ENCODE assay signal across 9 cellular contexts in the genomic region with DNA sequence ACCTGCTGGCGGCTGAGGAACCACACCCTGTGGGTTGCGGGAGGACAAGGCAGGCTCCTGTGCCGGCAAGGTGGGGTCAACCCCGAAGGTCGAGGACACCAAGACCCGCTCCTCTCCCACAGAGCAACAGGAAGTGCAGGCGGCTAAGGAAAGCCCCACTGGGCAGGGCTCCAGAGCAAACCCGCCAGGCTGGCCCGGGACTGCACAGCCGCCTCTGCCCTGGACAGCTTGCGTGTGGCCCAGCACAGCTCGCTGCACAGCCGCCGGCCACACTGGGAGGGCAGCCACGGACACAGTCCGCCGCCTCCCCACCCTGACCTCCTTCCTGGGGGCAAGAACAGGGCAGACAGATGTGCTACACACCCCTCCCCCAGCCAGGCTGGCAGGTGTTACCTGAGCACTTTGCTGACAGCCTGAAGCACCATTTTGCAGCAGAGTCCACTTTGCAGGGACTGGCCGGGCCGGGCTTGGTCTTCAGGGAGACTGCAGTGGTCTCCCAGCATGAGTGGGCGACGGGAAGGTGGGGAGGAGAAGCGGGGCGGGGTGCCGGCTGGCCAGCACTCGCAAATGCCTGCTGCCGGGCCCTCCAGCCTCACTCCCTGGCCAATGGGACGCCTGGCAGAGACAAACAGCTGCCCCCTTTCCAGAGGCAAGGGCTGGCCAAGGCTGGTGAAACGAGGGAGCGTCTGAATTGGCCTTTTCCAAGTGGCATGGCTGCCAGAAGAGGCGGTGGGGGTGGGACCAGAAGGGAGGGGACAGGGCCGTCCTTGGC. TPM values are rescaled to one million over a fixed set of nuclear protein-coding genes. Genes with fewer than 3 reads are reported as not detected.
DNase-seq lines count a peak whose midpoint lies in the region; ATAC-seq, FAIRE-seq and TF ChIP-seq lines count a peak whose summit lies in the region.
"Had no signal": no experiment of that assay in that cellular context is flagged by ENCODE, and none has a peak within 500 bp of the region (broad histone marks: within the 10 kb centered on the region; RNA-seq: fewer than 3 reads in every experiment).

A gene with protein sequence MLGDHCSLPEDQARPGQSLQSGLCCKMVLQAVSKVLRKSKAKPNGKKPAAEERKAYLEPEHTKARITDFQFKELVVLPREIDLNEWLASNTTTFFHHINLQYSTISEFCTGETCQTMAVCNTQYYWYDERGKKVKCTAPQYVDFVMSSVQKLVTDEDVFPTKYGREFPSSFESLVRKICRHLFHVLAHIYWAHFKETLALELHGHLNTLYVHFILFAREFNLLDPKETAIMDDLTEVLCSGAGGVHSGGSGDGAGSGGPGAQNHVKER (minus strand): TSS at position 726 of the 772 bp plus-strand sequence. CDS start 223 bp downstream, at position 503.

- H3K36me3 ChIP-seq in lung (ENCODE audit: control insufficient read depth in 2 of 2, insufficient read depth in 2 of 2, low read length in 2 of 2) (peaks cover 0 to 12% of the 10 kb centered on the region in 2 donors), transverse colon (no peaks in the 10 kb centered on the region), Karpas-422 (ENCODE audit: insufficient read depth, low read length) (no peaks in the 10 kb centered on the region)

- H3K27me3 Mint-ChIP-seq in activated CD4-positive, alpha-beta T cell treated with anti-CD3 and anti-CD28 coated beads, Interleukin-2, amount 10 ng/mL, durations not matched to agents 24 days and 14 days, result no peaks in the 10 kb centered on the region
- H3K27me3 Mint-ChIP-seq in central memory CD8-positive, alpha-beta T cell, result no peaks in the 10 kb centered on the region

- no peak for FAIRE-seq in GM19239 (lab: Jason Lieb, UNC)

- H3K9me3 ChIP-seq in lung (ENCODE audit: control insufficient read depth in 2 of 2, insufficient read depth in 1 of 2, low read length in 1 of 2) (no peaks in the 10 kb centered on the region), transverse colon (no peaks in the 10 kb centered on the region), Karpas-422 (ENCODE audit: low read length) (no peaks in the 10 kb centered on the region)

- DNase-seq in activated CD4-positive, alpha-beta T cell treated with anti-CD3 and anti-CD28 coated beads, Interleukin-2, amount 10 ng/mL, durations not matched to agents 24 days and 14 days, result no peak
- no peak for DNase-seq in activated CD4-positive, alpha-beta T cell treated with anti-CD3 and anti-CD28 coated beads for 1 hour
- DNase-seq in central memory CD8-positive, alpha-beta T cell (ENCODE audit: low spot score in 2 of 2), result no peak
- no peak for DNase-seq in lung (ENCODE audit: low spot score)
- peak; percentile 70 for DNase-seq in transverse colon
- DNase-seq in NCI-H2081 treated with DMSO at 0.1 percent for 48 hours (lab: John Stamatoyannopoulos, UW), result no peak
- DNase-seq in GM19239 (ENCODE audit: insufficient read length, low spot score), result no peak
- DNase-seq in Karpas-422, result no peak

- TF ChIP-seq CTCF in lung (IDR thresholded peaks at IDR 0.05; ENCODE audit: control extremely low read depth, extremely low read depth), result no peak
- peak in 2 of 5 experiments; percentile 27 to 42 for TF ChIP-seq CTCF in transverse colon (IDR thresholded peaks at IDR 0.05)

- peaks cover 4% of the 10 kb centered on the region; the same call in 1 of the 2 replicates for H3K79me2 ChIP-seq in Karpas-422 (ENCODE audit: low read length)

- in situ Hi-C loops in transverse colon (cut with MboI; ENCODE audit: low pct_ligation_motif_present in 1 of 4, low pct_unique_long_range_greater_than_20kb in 1 of 4, low sequenced_read_pairs in 3 of 4), result no loop called here

- H3K27ac ChIP-seq in lung (ENCODE audit: low read depth in 1 of 2, low read length in 1 of 2) (peak within 1 kb of the TSS in 1 of 2 donors; percentile 72), transverse colon (peak within 1 kb of the TSS; percentile 81 to 92 (median 84)), Karpas-422 (ENCODE audit: low read length) (no peak within 1 kb of the TSS)
- H3K27ac ChIP-seq: SK-N-MC had no signal

- H3K4me1 Mint-ChIP-seq in activated CD4-positive, alpha-beta T cell treated with anti-CD3 and anti-CD28 coated beads, Interleukin-2, amount 10 ng/mL, durations not matched to agents 24 days and 14 days, result peaks cover 2% of the 10 kb centered on the region
- H3K4me1 Mint-ChIP-seq in central memory CD8-positive, alpha-beta T cell, result peaks cover 39% of the 10 kb centered on the region

- no peak within 1 kb of the TSS for H3K27ac Mint-ChIP-seq in activated CD4-positive, alpha-beta T cell treated with anti-CD3 and anti-CD28 coated beads, Interleukin-2, amount 10 ng/mL, durations not matched to agents 24 days and 14 days
- H3K27ac Mint-ChIP-seq in central memory CD8-positive, alpha-beta T cell (ENCODE audit: low read depth), result peak within 1 kb of the TSS; percentile 66

- no peak within 1 kb of the TSS for H2AFZ ChIP-seq in Karpas-422 (ENCODE audit: low read length)

- no peak for TF ChIP-seq POLR2A in transverse colon (IDR thresholded peaks at IDR 0.05)

- ATAC-seq in central memory CD8-positive, alpha-beta T cell (replicated peaks; ENCODE audit: extremely low read depth, poor library complexity, severe bottlenecking), result no peak
- ATAC-seq in lung (ENCODE audit: insufficient read depth, low FRiP score), result peak; percentile 42

- no peaks in the 10 kb centered on the region for H3K36me3 Mint-ChIP-seq in activated CD4-positive, alpha-beta T cell treated with anti-CD3 and anti-CD28 coated beads, Interleukin-2, amount 10 ng/mL, durations not matched to agents 24 days and 14 days (ENCODE audit: low read depth)
- H3K36me3 Mint-ChIP-seq in central memory CD8-positive, alpha-beta T cell (ENCODE audit: insufficient read depth), result peaks cover 9% of the 10 kb centered on the region

- TF ChIP-seq EP300 in transverse colon (IDR thresholded peaks at IDR 0.05; ENCODE audit: low read depth), result no peak

- H3K4me3 Mint-ChIP-seq in activated CD4-positive, alpha-beta T cell treated with anti-CD3 and anti-CD28 coated beads, Interleukin-2, amount 10 ng/mL, durations not matched to agents 24 days and 14 days, result no peak within 1 kb of the TSS
- peak within 1 kb of the TSS; percentile 13 for H3K4me3 Mint-ChIP-seq in central memory CD8-positive, alpha-beta T cell

- no peaks in the 10 kb centered on the region for H3K9me2 ChIP-seq in Karpas-422 (replicated peaks; ENCODE audit: insufficient read depth, low read length)

- no peaks in the 10 kb centered on the region for H3K9me3 Mint-ChIP-seq in activated CD4-positive, alpha-beta T cell treated with anti-CD3 and anti-CD28 coated beads, Interleukin-2, amount 10 ng/mL, durations not matched to agents 24 days and 14 days
- H3K9me3 Mint-ChIP-seq in central memory CD8-positive, alpha-beta T cell, result no peaks in the 10 kb centered on the region

- no peak within 1 kb of the TSS for H3K4me2 ChIP-seq in Karpas-422 (ENCODE audit: low read depth, low read length, poor library complexity, severe bottlenecking)

- no peak within 1 kb of the TSS for H3K9ac ChIP-seq in Karpas-422 (ENCODE audit: low read length)

- WGBS in lung, 2 donors, result 36 to 58% methylated on average over 30 to 31 of the region's 31 CpGs
- 12% methylated on average over 17 of the region's 31 CpGs; no CpG with 5 or more reads in 1 of the 2 donors for WGBS in transverse colon (ENCODE audit: low coverage in 1 of 2), 2 donors

- H3K27me3 ChIP-seq in lung (ENCODE audit: control insufficient read depth, insufficient read depth) (no peaks in the 10 kb centered on the region), transverse colon (no peaks in the 10 kb centered on the region), Karpas-422 (ENCODE audit: low read length) (no peaks in the 10 kb centered on the region)

- H3K4me1 ChIP-seq in lung (ENCODE audit: control insufficient read depth in 2 of 2, insufficient read depth in 2 of 2, low read length in 2 of 2), result peaks cover 9 to 67% of the 10 kb centered on the region in 2 donors
- H3K4me1 ChIP-seq in transverse colon, result peaks cover 48 to 84% (median 60%) of the 10 kb centered on the region in 4 donors
- H3K4me1 ChIP-seq in Karpas-422 (ENCODE audit: low read length), result no peaks in the 10 kb centered on the region

- intact Hi-C loops in activated CD4-positive, alpha-beta T cell treated with anti-CD3 and anti-CD28 coated beads, Interleukin-2, amount 10 ng/mL, durations not matched to agents 24 days and 14 days (cut with micrococcal nuclease), result no loop called here
- intact Hi-C loops in transverse colon (cut with DNase I; ENCODE audit: low total_unique reads), result no loop called here

- peaks cover 17% of the 10 kb centered on the region; the same call in 1 of the 2 replicates for H4K20me1 ChIP-seq in Karpas-422 (ENCODE audit: insufficient read depth, low read depth, low read length)

- H3K4me3 ChIP-seq in lung, result peak within 1 kb of the TSS; percentile 20
- H3K4me3 ChIP-seq in transverse colon, result peak within 1 kb of the TSS; percentile 11 to 27 (median 24)
- no peak within 1 kb of the TSS for H3K4me3 ChIP-seq in Karpas-422 (ENCODE audit: low read length)
- H3K4me3 ChIP-seq: SK-N-MC had no signal

RNA-seq across cellular contexts. Expression of the gene that starts here (rescaled TPM):
- 22.4 and 23.5 TPM in 2 replicates for total RNA-seq in activated CD4-positive, alpha-beta T cell treated with anti-CD3 and anti-CD28 coated beads, Interleukin-2, amount 10 ng/mL, durations not matched to agents 24 days and 14 days
- total RNA-seq in lung (10 to 100 TPM; 34.3 to 38.5 TPM), transverse colon (10 to 100 TPM; 22.8 to 56.7 (median 42.4) TPM)
- 10 to 100 TPM; 31.6 to 45.2 TPM for polyA plus RNA-seq in lung
- total RNA-seq in Karpas-422 (2014; rRNA removed; shearing (Covaris generic); ENCODE audit: low replicate concordance), result 8.8 and 17.2 TPM in 2 replicates
